Comparison of ENCODE assay signal across 8 cellular contexts in the genomic region with DNA sequence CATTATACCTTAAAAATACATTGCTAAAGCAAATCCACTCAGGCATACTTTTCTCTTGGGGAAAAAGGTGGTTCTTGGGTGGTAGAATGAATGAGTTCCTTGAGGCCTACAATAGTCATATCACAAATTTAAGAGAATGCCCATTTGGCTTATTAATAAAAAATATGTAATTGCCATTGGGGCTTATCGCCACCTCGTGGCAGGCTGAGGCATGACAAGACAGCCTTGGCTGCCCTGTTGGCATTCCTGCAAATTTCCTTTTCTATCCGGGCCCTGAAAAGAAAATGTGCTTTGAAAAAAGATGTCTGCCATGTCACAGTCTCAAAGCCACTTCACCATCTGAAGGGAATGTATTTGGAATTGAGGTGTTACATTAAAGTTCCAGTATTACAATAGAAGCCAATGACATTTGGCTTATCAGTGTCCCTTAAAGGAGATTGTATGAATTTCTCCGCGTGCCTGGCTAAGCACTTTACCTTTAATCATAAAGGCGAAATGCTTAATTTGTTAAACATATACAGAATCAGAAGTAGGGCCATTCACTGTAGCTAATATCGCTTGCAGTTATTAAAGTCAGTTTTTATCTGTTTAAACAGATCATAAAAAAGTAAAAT.
DNase-seq lines count a peak whose midpoint lies in the region; ATAC-seq and TF ChIP-seq lines count a peak whose summit lies in the region.

No MANE protein-coding gene starts in this region.

- no TSS peak for BruUV-seq in Panc1 (replicated peaks; lab: Mats Ljungman, UMichigan)

- POLR2A ChIA-PET in Panc1 (lab: Charles Lee), result no interaction called here

- H3K4me1 ChIP-seq in Panc1 (ENCODE audit: control insufficient read depth, insufficient read depth, low read length), result no peaks in the 10 kb centered on the region

- H3K9me3 Mint-ChIP-seq in activated T-helper 17 cell treated with anti-CD3 and anti-CD28 coated beads, Interleukin-2, amount 50 U/mL, for 72 hours, result peaks cover 6% of the 10 kb centered on the region

- 0 out of 2 replicates have a peak, but pooled peaks cover 2% of the 10 kb centered on the region for H3K27me3 ChIP-seq in Panc1 (ENCODE audit: control insufficient read depth, insufficient read depth, low read length)

- intact Hi-C loops in Right ventricle myocardium inferior (cut with DNase I), result loop anchor here (10.0 kb wide), 1 partner anchor 135 kb away; no protein-coding TSS in a partner anchor
- intact Hi-C loops in cardiac septum (cut with DNase I), result loop anchor here (5.0 to 10.0 kb wide), 2 partner anchors 68 to 135 kb away; no protein-coding TSS in a partner anchor
- intact Hi-C loops in Panc1 (cut with micrococcal nuclease; ENCODE audit: unreplicated experiment), result loop anchor here (1.0 to 5.0 kb wide), 3 partner anchors 68 to 253 kb away; no protein-coding TSS in a partner anchor

- H3K27ac Mint-ChIP-seq in activated T-helper 17 cell treated with anti-CD3 and anti-CD28 coated beads, Interleukin-2, amount 50 U/mL, for 72 hours, result no peak overlapping the region

- no peaks in the 10 kb centered on the region for H3K36me3 Mint-ChIP-seq in activated T-helper 17 cell treated with anti-CD3 and anti-CD28 coated beads, Interleukin-2, amount 50 U/mL, for 72 hours (ENCODE audit: low read depth)

- H3K27me3 Mint-ChIP-seq in activated T-helper 17 cell treated with anti-CD3 and anti-CD28 coated beads, Interleukin-2, amount 50 U/mL, for 72 hours, result no peaks in the 10 kb centered on the region

- TF ChIP-seq CTCF in Panc1 (IDR thresholded peaks at IDR 0.05) (peak; percentile 96), astrocyte of the spinal cord (IDR thresholded peaks at IDR 0.05; ENCODE audit: low read depth, low read length) (peak; percentile 90)

- peak; percentile 72 for DNase-seq in Right ventricle myocardium inferior (ENCODE audit: missing footprints)
- DNase-seq in cardiac septum (ENCODE audit: low spot score), result no peak
- peak; percentile 25 for DNase-seq in Panc1 (ENCODE audit: low read depth, low spot score)
- DNase-seq in astrocyte of the spinal cord (ENCODE audit: low read depth, low spot score), result peak; percentile 3
- DNase-seq in inferior parietal cortex (ENCODE audit: extremely low spot score), result peak; percentile 11
- DNase-seq in stimulated activated CD4-positive, alpha-beta T cell treated with anti-CD3 and anti-CD28 coated beads, Interleukin-4, amount 100 ng/mL, for 1 hour, result peak; percentile 49

- H3K36me3 ChIP-seq in Panc1 (ENCODE audit: control insufficient read depth, insufficient read depth, low read length), result no peaks in the 10 kb centered on the region

- peaks cover 5% of the 10 kb centered on the region for H3K4me1 Mint-ChIP-seq in activated T-helper 17 cell treated with anti-CD3 and anti-CD28 coated beads, Interleukin-2, amount 50 U/mL, for 72 hours

- no peak overlapping the region for H3K4me3 ChIP-seq in Panc1 (ENCODE audit: low read depth in 2 of 2, low read length in 2 of 2)
- no peak overlapping the region for H3K4me3 ChIP-seq in astrocyte of the spinal cord (ENCODE audit: low read depth, low read length)

- CTCF ChIA-PET in Panc1 (lab: Charles Lee), result no interaction called here

- ATAC-seq in Right ventricle myocardium inferior (no peak), Panc1 (no peak), HG02938 (IDR thresholded peaks at IDR 0.05; ENCODE audit: unreplicated experiment) (no peak)
- ATAC-seq in activated T-helper 17 cell treated with anti-CD3 and anti-CD28 coated beads, Interleukin-2, amount 50 U/mL, for 72 hours (replicated peaks), result no peak

- no peaks in the 10 kb centered on the region for H3K9me3 ChIP-seq in Panc1 (ENCODE audit: control insufficient read depth, insufficient read depth, low read depth, low read length)

- in situ Hi-C loops in Panc1 (cut with HindIII; ENCODE audit: low pct_unique_long_range_greater_than_20kb, low sequenced_read_pairs), result no loop called here
- in situ Hi-C loops in astrocyte of the spinal cord (cut with HindIII; ENCODE audit: low sequenced_read_pairs), result no loop called here

- no peak overlapping the region for H3K27ac ChIP-seq in Panc1 (ENCODE audit: low read length)

- no peak overlapping the region for H3K4me3 Mint-ChIP-seq in activated T-helper 17 cell treated with anti-CD3 and anti-CD28 coated beads, Interleukin-2, amount 50 U/mL, for 72 hours
